ENCODE assay signal across 34 cellular contexts in genomic region chr3:196214783-196215441, GRCh38. TPM values are rescaled to one million over a fixed set of nuclear protein-coding genes. Genes with fewer than 3 reads are reported as not detected.
A peak's percentile ranks its signal among the peaks of the same experiment; 100 is the strongest.
DNase-seq lines count a peak whose midpoint lies in the region; FAIRE-seq and TF ChIP-seq lines count a peak whose summit lies in the region.
"Had no signal": no experiment of that assay in that cellular context is flagged by ENCODE, and none has a peak within 500 bp of the region (broad histone marks: within the 10 kb centered on the region; RNA-seq: fewer than 3 reads in every experiment).

No MANE protein-coding gene starts in this region.

- H3K4me3 ChIP-seq in BLaER1: no peak overlapping the region
- H3K4me3 ChIP-seq in hepatocyte: no peak overlapping the region
- no peak overlapping the region for H3K4me3 ChIP-seq in ovary
- H3K4me3 ChIP-seq: breast epithelium, gastrocnemius medialis, psoas muscle had no signal

- no peak for TF ChIP-seq EP300 in ovary (IDR thresholded peaks at IDR 0.05)

- no peak overlapping the region for H3K9ac ChIP-seq in BLaER1

- TF ChIP-seq CTCF in hepatocyte (IDR thresholded peaks at IDR 0.05; ENCODE audit: poor library complexity): no peak
- no peak for TF ChIP-seq CTCF in ovary (IDR thresholded peaks at IDR 0.05)

- intact Hi-C loops in ovary (cut with DNase I): no loop called here

- peaks cover 50% of the 10 kb centered on the region for H3K4me1 ChIP-seq in BLaER1
- peaks cover 28% of the 10 kb centered on the region for H3K4me1 ChIP-seq in hepatocyte (ENCODE audit: insufficient read depth)
- peaks cover 10% of the 10 kb centered on the region for H3K4me1 ChIP-seq in ovary (ENCODE audit: insufficient read depth)
- H3K4me1 ChIP-seq: breast epithelium had no signal

- no peaks in the 10 kb centered on the region for H3K27me3 ChIP-seq in BLaER1
- H3K27me3 ChIP-seq in hepatocyte: no peaks in the 10 kb centered on the region
- H3K27me3 ChIP-seq in ovary: no peaks in the 10 kb centered on the region
- H3K27me3 ChIP-seq: breast epithelium, gastrocnemius medialis, neutrophil had no signal

- WGBS in hepatocyte (ENCODE audit: low lambda C conversion rate, missing lambda C conversion rate): 70% methylated on average over 16 of the region's 16 CpGs
- 64 to 81% (median 77%) methylated on average over 16 of the region's 16 CpGs for WGBS in ovary, 3 donors

- H3K9me2 ChIP-seq in hepatocyte (replicated peaks; ENCODE audit: insufficient read depth): no peaks in the 10 kb centered on the region

- H3K27ac ChIP-seq in BLaER1: peak overlapping the region; percentile 38; the same call in 1 of the 2 replicates
- peak overlapping the region; percentile 85 for H3K27ac ChIP-seq in hepatocyte
- H3K27ac ChIP-seq in ovary: peak overlapping the region in 1 of 2 donors; percentile 45
- H3K27ac ChIP-seq: breast epithelium, gastrocnemius medialis, psoas muscle, WERI-Rb-1 had no signal

- H3K36me3 ChIP-seq in BLaER1 (no peaks in the 10 kb centered on the region), hepatocyte (replicated peaks; ENCODE audit: insufficient read depth, low read depth) (no peaks in the 10 kb centered on the region), ovary (no peaks in the 10 kb centered on the region)
- H3K36me3 ChIP-seq: breast epithelium, gastrocnemius medialis, neutrophil, WERI-Rb-1 had no signal

- no peak for FAIRE-seq in H54 (lab: Jason Lieb, UNC)
- FAIRE-seq: endothelial cell of umbilical vein had no signal

- DNase-seq in HuH-7.5 (ENCODE audit: low spot score) (peak; percentile 77), hepatocyte (ENCODE audit: low spot score) (peak; percentile 67), ovary (peak in 4 of 5 donors; percentile 30 to 65 (median 45)), globus pallidus (ENCODE audit: low spot score) (no peak), H54 (ENCODE audit: insufficient read length, low spot score) (no peak), NCI-H345 treated with DMSO at 0.1 percent for 48 hours (lab: John Stamatoyannopoulos, UW; ENCODE audit: unreplicated experiment) (no peak), NCI-H2227 treated with DMSO at 0.1 percent for 48 hours (lab: John Stamatoyannopoulos, UW) (no peak)
- DNase-seq: activated CD4-positive, alpha-beta T cell treated with anti-CD3 and anti-CD28 coated beads for 48 hours; activated CD8-positive, alpha-beta memory T cell treated with anti-CD3 and anti-CD28 coated beads for 24 hours; activated T-cell treated with anti-CD3 and anti-CD28 coated beads for 4 hours; anterior cingulate cortex; Calu3; gastrocnemius medialis; hippocampal formation; Kasumi-1; mesenchymal stem cell; NCI-H1436; NCI-H345; psoas muscle; stimulated activated CD4-positive, alpha-beta T cell treated with anti-CD3 and anti-CD28 coated beads, Interleukin-15, amount 100 ng/mL, for 24 hours; SW 1271; T-helper 9 cell; WERI-Rb-1 had no signal

- H4K20me1 ChIP-seq in BLaER1 (no peaks in the 10 kb centered on the region), hepatocyte (ENCODE audit: insufficient read depth, poor library complexity, severe bottlenecking) (no peaks in the 10 kb centered on the region)

- TF ChIP-seq POLR2A in ovary (IDR thresholded peaks at IDR 0.05): no peak
- no peak for TF ChIP-seq POLR2A in H54 (IDR thresholded peaks at IDR 0.05; ENCODE audit: low read depth, low read length)

- H2AFZ ChIP-seq in hepatocyte: no peak overlapping the region

- no peaks in the 10 kb centered on the region for H3K9me3 ChIP-seq in BLaER1
- no peaks in the 10 kb centered on the region for H3K9me3 ChIP-seq in hepatocyte (ENCODE audit: low read depth)
- no peaks in the 10 kb centered on the region for H3K9me3 ChIP-seq in ovary
- H3K9me3 ChIP-seq: breast epithelium, gastrocnemius medialis, neutrophil, psoas muscle had no signal

- H3K4me2 ChIP-seq in BLaER1 (no peak overlapping the region), hepatocyte (peak overlapping the region; percentile 41)

- no peaks in the 10 kb centered on the region for H3K79me2 ChIP-seq in hepatocyte

RNA-seq across cellular contexts. Expression of gene SLC51A, which starts 1.4 kb away (rescaled TPM):
- total RNA-seq in hepatocyte: 3.9 and 6.3 TPM in 2 replicates
- polyA plus RNA-seq in hepatocyte: 13.9 and 15.8 TPM in 2 replicates
- 10 to 100 TPM in 3 of 7 donors, 1 to 10 TPM in 4; 2.6 to 14.2 (median 9.0) TPM for total RNA-seq in ovary
- polyA plus RNA-seq in ovary: 10 to 100 TPM in 1 of 2 donors, 1 to 10 TPM in 1; 7.3 to 10.5 TPM
- total RNA-seq: A172, breast epithelium, Calu3, Daoy, endothelial cell of umbilical vein, fibroblast of lung, H4, myocyte, subcutaneous adipose tissue, ureter had no signal
- polyA plus RNA-seq: endothelial cell of umbilical vein, fibroblast of lung had no signal

RNA-seq across cellular contexts. Expression of gene ZDHHC19, which starts 3.7 kb away (rescaled TPM):
- total RNA-seq in hepatocyte (not detected in 2 replicates), ovary (1 to 10 TPM in 6 of 7 donors, under 1 TPM in 1; 0.24 to 9.3 (median 3.8) TPM)
- polyA plus RNA-seq in hepatocyte (0.77 and 0.79 TPM in 2 replicates), ovary (1 to 10 TPM; 4.7 to 4.9 TPM)
- total RNA-seq: A172, breast epithelium, Calu3, Daoy, endothelial cell of umbilical vein, fibroblast of lung, gastrocnemius medialis, H4, myocyte, subcutaneous adipose tissue, ureter had no signal
- polyA plus RNA-seq: endothelial cell of umbilical vein, fibroblast of lung had no signal

Comparison
In these comparisons a context has a peak if more than half of its experiments do, and no peak if none do; other contexts are left out.
1. DNase-seq: peak in HuH-7.5 (single experiment), hepatocyte (single experiment) and ovary (4 of 5); none in globus pallidus (single experiment), H54 (single experiment), NCI-H345 treated with DMSO at 0.1 percent for 48 hours (single experiment) and NCI-H2227 treated with DMSO at 0.1 percent for 48 hours (single experiment).